11 cellular contexts compared by ENCODE assay signal in the genomic region with DNA sequence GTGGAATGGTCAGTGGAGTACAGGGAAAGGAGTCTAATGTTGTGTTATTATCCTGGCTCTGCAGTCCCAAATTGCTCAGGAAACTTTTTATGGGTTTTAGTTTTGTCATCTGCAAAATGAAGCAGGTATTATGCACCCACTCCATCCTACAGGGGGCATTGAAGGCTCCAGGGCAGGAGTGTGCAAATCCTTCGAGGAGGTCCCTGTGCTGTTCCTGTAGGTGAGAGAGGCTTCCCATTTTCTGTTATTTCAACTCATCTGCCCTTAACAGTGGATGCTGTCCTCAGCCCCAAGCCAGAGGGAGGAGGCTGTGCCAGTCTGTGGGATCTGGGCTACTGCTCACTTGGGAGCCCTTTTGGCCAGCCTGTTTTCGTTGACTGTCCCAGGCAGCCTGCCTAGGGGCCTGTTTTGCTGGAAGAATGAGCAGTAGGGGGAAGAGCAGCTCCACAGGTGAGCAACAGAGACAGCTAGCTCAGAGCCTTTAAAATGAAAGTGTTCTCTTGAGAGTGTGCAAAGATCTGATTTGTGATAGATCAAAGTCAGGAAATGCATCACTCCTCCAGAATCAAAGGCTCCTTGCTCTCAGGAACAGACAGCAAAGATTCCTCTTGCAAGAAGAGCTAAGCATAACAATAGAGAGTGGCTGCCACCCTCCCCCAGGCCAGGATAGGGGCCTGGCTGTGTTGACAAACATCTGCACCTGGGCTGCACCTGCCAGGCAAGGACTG.
A peak's percentile ranks its signal among the peaks of the same experiment; 100 is the strongest.
DNase-seq lines count a peak whose midpoint lies in the region; ATAC-seq and TF ChIP-seq lines count a peak whose summit lies in the region.
"Had no signal": no experiment of that assay in that cellular context is flagged by ENCODE, and none has a peak within 500 bp of the region (broad histone marks: within the 10 kb centered on the region; RNA-seq: fewer than 3 reads in every experiment).

No MANE protein-coding gene starts in this region.

- no peaks in the 10 kb centered on the region for H3K9me3 ChIP-seq in PC-9 (ENCODE audit: insufficient read depth, low read depth)
- H3K9me3 ChIP-seq: tibial nerve had no signal

- TF ChIP-seq CTCF in PC-9 (conservative IDR thresholded peaks at IDR 0.05): no peak

- no peak overlapping the region for H2AFZ ChIP-seq in PC-9

- BruUV-seq in PC-9 (replicated peaks; lab: Mats Ljungman, UMichigan): no TSS peak

- no peaks in the 10 kb centered on the region for H3K36me3 ChIP-seq in PC-9 (ENCODE audit: low read depth)
- H3K36me3 ChIP-seq: tibial nerve had no signal

- no peak overlapping the region for H3K4me3 ChIP-seq in PC-9
- H3K4me3 ChIP-seq: tibial nerve had no signal

- no peaks in the 10 kb centered on the region for H3K4me1 ChIP-seq in PC-9 (replicated peaks; ENCODE audit: insufficient read depth)
- H3K4me1 ChIP-seq: tibial nerve had no signal

- H3K27ac ChIP-seq in PC-9: no peak overlapping the region
- H3K27ac ChIP-seq: tibial nerve had no signal

- POLR2A ChIA-PET in PC-9 (lab: Charles Lee; ENCODE audit: unreplicated experiment): no interaction called here

- CTCF ChIA-PET in PC-9 (lab: Charles Lee): no interaction called here

- no peaks in the 10 kb centered on the region for H3F3A ChIP-seq in PC-9 (ENCODE audit: insufficient read depth, low read depth)

- H3K4me2 ChIP-seq in PC-9: 0 out of 2 replicates have a peak overlapping the region, but pooled peaks have one; percentile 5

- DNase-seq in DMS53 (lab: John Stamatoyannopoulos, UW) (peak; percentile 100), NCI-H1417 treated with DMSO at 0.1 percent for 48 hours (lab: John Stamatoyannopoulos, UW) (peak; percentile 59), PC-9 (no peak), islet precursor cell (peak; percentile 77)
- DNase-seq: amygdala, NCI-H1930 had no signal

- ATAC-seq in GM18873 (IDR thresholded peaks at IDR 0.05; ENCODE audit: low FRiP score, unreplicated experiment) (no peak), GM19467 (IDR thresholded peaks at IDR 0.05; ENCODE audit: unreplicated experiment) (no peak), HG02588 (IDR thresholded peaks at IDR 0.05; ENCODE audit: unreplicated experiment) (no peak), GM21381 (IDR thresholded peaks at IDR 0.05; ENCODE audit: unreplicated experiment) (no peak)

- no peaks in the 10 kb centered on the region for H4K20me1 ChIP-seq in PC-9 (ENCODE audit: insufficient read depth)

- intact Hi-C loops in PC-9 (cut with micrococcal nuclease; ENCODE audit: unreplicated experiment): no loop called here

- no peaks in the 10 kb centered on the region for H3K9me2 ChIP-seq in PC-9 (ENCODE audit: insufficient read depth)

- no peaks in the 10 kb centered on the region for H3K27me3 ChIP-seq in PC-9 (ENCODE audit: insufficient read depth, low read depth)
- H3K27me3 ChIP-seq: tibial nerve had no signal

- H3K79me2 ChIP-seq in PC-9 (ENCODE audit: low read depth): no peaks in the 10 kb centered on the region

Comparison
In these comparisons a context has a peak if more than half of its experiments do, and no peak if none do; other contexts are left out.
1. DNase-seq: peak in DMS53 (single experiment), NCI-H1417 treated with DMSO at 0.1 percent for 48 hours (single experiment) and islet precursor cell (single experiment); none in PC-9 (0 of 2).